1 cellular context compared by ENCODE assay signal in the genomic region with DNA sequence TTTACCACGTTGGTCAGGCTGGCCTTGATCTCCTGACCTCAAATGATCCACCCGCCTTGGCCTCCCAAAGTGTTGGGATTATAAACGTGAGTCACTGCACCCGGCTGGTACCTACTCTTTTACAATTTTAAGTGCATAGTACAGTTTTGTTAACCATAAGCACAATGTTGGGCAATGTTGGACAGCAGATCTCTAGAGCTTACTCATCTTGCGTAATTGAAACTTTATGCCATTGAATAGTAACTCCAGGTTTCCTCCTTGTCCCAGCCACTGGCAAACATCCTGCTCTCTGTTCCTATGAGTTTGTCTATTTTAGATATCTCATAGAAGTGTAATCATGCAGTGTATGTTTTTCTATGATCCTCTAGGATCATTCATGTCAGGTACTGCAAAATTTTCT.
TF ChIP-seq lines count a peak whose summit lies in the region.

No MANE protein-coding gene starts in this region.

TF ChIP-seq in HepG2, 621 proteins besides CTCF, POLR2A, EP300 and RAD21 (continued from another document):
- TF ChIP-seq, protein P1, sequence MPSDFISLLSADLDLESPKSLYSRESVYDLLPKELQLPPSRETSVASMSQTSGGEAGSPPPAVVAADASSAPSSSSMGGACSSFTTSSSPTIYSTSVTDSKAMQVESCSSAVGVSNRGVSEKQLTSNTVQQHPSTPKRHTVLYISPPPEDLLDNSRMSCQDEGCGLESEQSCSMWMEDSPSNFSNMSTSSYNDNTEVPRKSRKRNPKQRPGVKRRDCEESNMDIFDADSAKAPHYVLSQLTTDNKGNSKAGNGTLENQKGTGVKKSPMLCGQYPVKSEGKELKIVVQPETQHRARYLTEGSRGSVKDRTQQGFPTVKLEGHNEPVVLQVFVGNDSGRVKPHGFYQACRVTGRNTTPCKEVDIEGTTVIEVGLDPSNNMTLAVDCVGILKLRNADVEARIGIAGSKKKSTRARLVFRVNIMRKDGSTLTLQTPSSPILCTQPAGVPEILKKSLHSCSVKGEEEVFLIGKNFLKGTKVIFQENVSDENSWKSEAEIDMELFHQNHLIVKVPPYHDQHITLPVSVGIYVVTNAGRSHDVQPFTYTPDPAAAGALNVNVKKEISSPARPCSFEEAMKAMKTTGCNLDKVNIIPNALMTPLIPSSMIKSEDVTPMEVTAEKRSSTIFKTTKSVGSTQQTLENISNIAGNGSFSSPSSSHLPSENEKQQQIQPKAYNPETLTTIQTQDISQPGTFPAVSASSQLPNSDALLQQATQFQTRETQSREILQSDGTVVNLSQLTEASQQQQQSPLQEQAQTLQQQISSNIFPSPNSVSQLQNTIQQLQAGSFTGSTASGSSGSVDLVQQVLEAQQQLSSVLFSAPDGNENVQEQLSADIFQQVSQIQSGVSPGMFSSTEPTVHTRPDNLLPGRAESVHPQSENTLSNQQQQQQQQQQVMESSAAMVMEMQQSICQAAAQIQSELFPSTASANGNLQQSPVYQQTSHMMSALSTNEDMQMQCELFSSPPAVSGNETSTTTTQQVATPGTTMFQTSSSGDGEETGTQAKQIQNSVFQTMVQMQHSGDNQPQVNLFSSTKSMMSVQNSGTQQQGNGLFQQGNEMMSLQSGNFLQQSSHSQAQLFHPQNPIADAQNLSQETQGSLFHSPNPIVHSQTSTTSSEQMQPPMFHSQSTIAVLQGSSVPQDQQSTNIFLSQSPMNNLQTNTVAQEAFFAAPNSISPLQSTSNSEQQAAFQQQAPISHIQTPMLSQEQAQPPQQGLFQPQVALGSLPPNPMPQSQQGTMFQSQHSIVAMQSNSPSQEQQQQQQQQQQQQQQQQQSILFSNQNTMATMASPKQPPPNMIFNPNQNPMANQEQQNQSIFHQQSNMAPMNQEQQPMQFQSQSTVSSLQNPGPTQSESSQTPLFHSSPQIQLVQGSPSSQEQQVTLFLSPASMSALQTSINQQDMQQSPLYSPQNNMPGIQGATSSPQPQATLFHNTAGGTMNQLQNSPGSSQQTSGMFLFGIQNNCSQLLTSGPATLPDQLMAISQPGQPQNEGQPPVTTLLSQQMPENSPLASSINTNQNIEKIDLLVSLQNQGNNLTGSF (CRISPR knock-in tag; IDR thresholded peaks at IDR 0.05): no peak
- TF ChIP-seq ZNF430 (CRISPR knock-in tag; IDR thresholded peaks at IDR 0.05) (peak; percentile 86; the same call in 1 of the 2 replicates), TSC22D2 (CRISPR knock-in tag; IDR thresholded peaks at IDR 0.05; ENCODE audit: borderline replicate concordance) (peak; percentile 40; the same call in 1 of the 2 replicates), PHB2 (IDR thresholded peaks at IDR 0.05; ENCODE audit: partially characterized antibody) (no peak), ZNF484 (CRISPR knock-in tag; IDR thresholded peaks at IDR 0.05; ENCODE audit: borderline replicate concordance, low read depth) (no peak), ZNF563 (CRISPR knock-in tag; IDR thresholded peaks at IDR 0.05) (no peak), LCORL (IDR thresholded peaks at IDR 0.05) (peak; percentile 86; the same call in 1 of the 2 replicates), LCORL (CRISPR knock-in tag; IDR thresholded peaks at IDR 0.05) (peak; percentile 82), ZNF10 (CRISPR knock-in tag; IDR thresholded peaks at IDR 0.05; ENCODE audit: borderline replicate concordance, low read depth) (no peak), MZF1 (CRISPR knock-in tag; IDR thresholded peaks at IDR 0.05; ENCODE audit: borderline replicate concordance) (no peak)
- TF ChIP-seq, protein P2, sequence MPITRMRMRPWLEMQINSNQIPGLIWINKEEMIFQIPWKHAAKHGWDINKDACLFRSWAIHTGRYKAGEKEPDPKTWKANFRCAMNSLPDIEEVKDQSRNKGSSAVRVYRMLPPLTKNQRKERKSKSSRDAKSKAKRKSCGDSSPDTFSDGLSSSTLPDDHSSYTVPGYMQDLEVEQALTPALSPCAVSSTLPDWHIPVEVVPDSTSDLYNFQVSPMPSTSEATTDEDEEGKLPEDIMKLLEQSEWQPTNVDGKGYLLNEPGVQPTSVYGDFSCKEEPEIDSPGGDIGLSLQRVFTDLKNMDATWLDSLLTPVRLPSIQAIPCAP (CRISPR knock-in tag; IDR thresholded peaks at IDR 0.05; ENCODE audit: low read depth): no peak
- TF ChIP-seq, protein P3, sequence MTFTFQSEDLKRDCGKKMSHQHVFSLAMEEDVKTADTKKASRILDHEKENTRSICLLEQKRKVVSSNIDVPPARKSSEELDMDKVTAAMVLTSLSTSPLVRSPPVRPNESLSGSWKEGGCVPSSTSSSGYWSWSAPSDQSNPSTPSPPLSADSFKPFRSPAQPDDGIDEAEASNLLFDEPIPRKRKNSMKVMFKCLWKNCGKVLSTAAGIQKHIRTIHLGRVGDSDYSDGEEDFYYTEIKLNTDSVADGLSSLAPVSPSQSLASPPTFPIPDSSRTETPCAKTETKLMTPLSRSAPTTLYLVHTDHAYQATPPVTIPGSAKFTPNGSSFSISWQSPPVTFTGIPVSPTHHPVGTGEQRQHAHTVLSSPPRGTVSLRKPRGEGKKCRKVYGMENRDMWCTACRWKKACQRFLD (CRISPR knock-in tag; IDR thresholded peaks at IDR 0.05; ENCODE audit: borderline replicate concordance): no peak
TF ChIP-seq in HepG2: peak in this region for 208.
